Comparison of ENCODE assay signal across 16 cellular contexts in genomic region chr1:81477704-81478103, GRCh38.
DNase-seq lines count a peak whose midpoint lies in the region; ATAC-seq and TF ChIP-seq lines count a peak whose summit lies in the region.
"Had no signal": no experiment of that assay in that cellular context is flagged by ENCODE, and none has a peak within 500 bp of the region (broad histone marks: within the 10 kb centered on the region; RNA-seq: fewer than 3 reads in every experiment).

No MANE protein-coding gene starts in this region.

- in situ Hi-C loops in brain microvascular endothelial cell (cut with HindIII; ENCODE audit: low pct_ligation_motif_present, low sequenced_read_pairs), result no loop called here

- no peaks in the 10 kb centered on the region for H3K9me3 ChIP-seq in right atrium auricular region
- H3K9me3 ChIP-seq: spleen had no signal

- H3K27ac ChIP-seq in brain microvascular endothelial cell (no peak overlapping the region), right atrium auricular region (peak overlapping the region; percentile 27 to 71)
- H3K27ac ChIP-seq: HL-60, spleen had no signal

- H3K36me3 ChIP-seq in brain microvascular endothelial cell (replicated peaks) (no peaks in the 10 kb centered on the region), right atrium auricular region (no peaks in the 10 kb centered on the region)
- H3K36me3 ChIP-seq: spleen had no signal

- DNase-seq in LHCN-M2 (ENCODE audit: low read depth), result peak; percentile 14
- peak; percentile 24 for DNase-seq in brain microvascular endothelial cell
- DNase-seq in right atrium auricular region (ENCODE audit: low spot score), result no peak
- DNase-seq in superior temporal gyrus (ENCODE audit: extremely low spot score), result peak; percentile 49
- no peak for DNase-seq in NCI-H2081 (lab: John Stamatoyannopoulos, UW)
- DNase-seq: activated CD4-positive, alpha-beta T cell treated with anti-CD3 and anti-CD28 coated beads, Interleukin-2, amount 10 ng/mL, durations not matched to agents 24 days and 14 days; activated naive CD8-positive, alpha-beta T cell treated with anti-CD3 and anti-CD28 coated beads, Interleukin-2, amount 10 ng/mL, durations not matched to agents 7 days and 5 days; activated T-cell treated with anti-CD3 and anti-CD28 coated beads, Interleukin-2, amount 50 U/mL, for 24 hours; CD4-positive, alpha-beta T cell; NCI-H2029 treated with DMSO at 0.1 percent for 48 hours; nucleus accumbens; spleen; T1000 had no signal

- TF ChIP-seq CTCF in brain microvascular endothelial cell (IDR thresholded peaks at IDR 0.05; ENCODE audit: low read depth, low read length, missing control alignments) (no peak), right atrium auricular region (IDR thresholded peaks at IDR 0.05) (no peak)

- peaks cover 0 to 16% of the 10 kb centered on the region in 2 donors for H3K4me1 ChIP-seq in right atrium auricular region
- H3K4me1 ChIP-seq: spleen had no signal

- no peaks in the 10 kb centered on the region for H3K27me3 ChIP-seq in brain microvascular endothelial cell (replicated peaks)
- H3K27me3 ChIP-seq in right atrium auricular region, result no peaks in the 10 kb centered on the region
- H3K27me3 ChIP-seq: spleen had no signal

- no peak overlapping the region for H3K4me3 ChIP-seq in brain microvascular endothelial cell (ENCODE audit: low read depth, low read length)
- peak overlapping the region; percentile 24 to 33 for H3K4me3 ChIP-seq in right atrium auricular region
- H3K4me3 ChIP-seq: spleen had no signal

- ATAC-seq in GM18858 (IDR thresholded peaks at IDR 0.05; ENCODE audit: unreplicated experiment), result no peak
- ATAC-seq in HG02588 (IDR thresholded peaks at IDR 0.05; ENCODE audit: unreplicated experiment), result no peak

Comparison
In these comparisons a context has a peak if more than half of its experiments do, and no peak if none do; other contexts are left out.
1. DNase-seq: peak in LHCN-M2 (single experiment), brain microvascular endothelial cell (single experiment) and superior temporal gyrus (single experiment); none in right atrium auricular region (single experiment) and NCI-H2081 (0 of 2).